1 cellular context compared by ENCODE assay signal in genomic region chr3:81716870-81717509, GRCh38.
A peak's percentile ranks its signal among the peaks of the same experiment; 100 is the strongest.
TF ChIP-seq lines count a peak whose summit lies in the region.

No MANE protein-coding gene starts in this region.

TF ChIP-seq in HepG2, 621 proteins besides CTCF, POLR2A, EP300 and RAD21 (continued from another document and continues in another):
- peak; percentile 55 for TF ChIP-seq ASH2L (IDR thresholded peaks at IDR 0.05; ENCODE audit: insufficient read length, low read depth, low read length)
- TF ChIP-seq ETV5 (CRISPR knock-in tag; IDR thresholded peaks at IDR 0.05; ENCODE audit: borderline replicate concordance): peak; percentile 56; the same call in 1 of the 2 replicates
- peak; percentile 81; the same call in 1 of the 2 replicates for TF ChIP-seq RCOR2 (CRISPR knock-in tag; IDR thresholded peaks at IDR 0.05)
- peak; percentile 56; the same call in 1 of the 2 replicates for TF ChIP-seq ZBTB21 (CRISPR knock-in tag; IDR thresholded peaks at IDR 0.05)
- TF ChIP-seq ARID3A (IDR thresholded peaks at IDR 0.05; ENCODE audit: low read depth, low read length): peak; percentile 70; the same call in 1 of the 2 replicates
- peak; percentile 94 for TF ChIP-seq SAP130 (CRISPR knock-in tag; IDR thresholded peaks at IDR 0.05; ENCODE audit: low read depth)
- TF ChIP-seq ZGPAT (CRISPR knock-in tag; IDR thresholded peaks at IDR 0.05): peak; percentile 93
- peak; percentile 72; the same call in 1 of the 2 replicates for TF ChIP-seq ZFP36L1 (CRISPR knock-in tag; IDR thresholded peaks at IDR 0.05)
- no peak for TF ChIP-seq ZNF777 (CRISPR knock-in tag; IDR thresholded peaks at IDR 0.05)
- TF ChIP-seq AHDC1 (CRISPR knock-in tag; IDR thresholded peaks at IDR 0.05; ENCODE audit: borderline replicate concordance): peak; percentile 95
- peak; percentile 89 for TF ChIP-seq NFIC (IDR thresholded peaks at IDR 0.05; ENCODE audit: low read length)
- TF ChIP-seq SP4 (CRISPR knock-in tag; IDR thresholded peaks at IDR 0.05): no peak
- peak; percentile 56; the same call in 1 of the 2 replicates for TF ChIP-seq ZNF281 (CRISPR knock-in tag; IDR thresholded peaks at IDR 0.05; ENCODE audit: borderline replicate concordance)
- TF ChIP-seq ELF1 (CRISPR knock-in tag; IDR thresholded peaks at IDR 0.05): peak; percentile 62; the same call in 1 of the 2 replicates
- TF ChIP-seq FOSL2 (CRISPR knock-in tag; IDR thresholded peaks at IDR 0.05): peak; percentile 82
- TF ChIP-seq MIER3 (CRISPR knock-in tag; IDR thresholded peaks at IDR 0.05; ENCODE audit: borderline replicate concordance): peak; percentile 90; the same call in 1 of the 2 replicates
- peak; percentile 91 for TF ChIP-seq ZNF331 (CRISPR knock-in tag; IDR thresholded peaks at IDR 0.05)
- TF ChIP-seq ZNF264 (CRISPR knock-in tag; IDR thresholded peaks at IDR 0.05): peak; percentile 56; the same call in 1 of the 2 replicates
- TF ChIP-seq ZNF710 (CRISPR knock-in tag; IDR thresholded peaks at IDR 0.05; ENCODE audit: borderline replicate concordance): peak; percentile 84
- 0 out of 2 replicates have a peak, but pooled peaks have one; percentile 39 for TF ChIP-seq ZNF580 (CRISPR knock-in tag; IDR thresholded peaks at IDR 0.05; ENCODE audit: borderline replicate concordance, low read depth)
- TF ChIP-seq ZNF552 (CRISPR knock-in tag; IDR thresholded peaks at IDR 0.05; ENCODE audit: borderline replicate concordance): no peak
- peak; percentile 65; the same call in 1 of the 2 replicates for TF ChIP-seq ARID4A (CRISPR knock-in tag; IDR thresholded peaks at IDR 0.05; ENCODE audit: borderline replicate concordance)
- peak; percentile 97 for TF ChIP-seq THRA (CRISPR knock-in tag; IDR thresholded peaks at IDR 0.05; ENCODE audit: borderline replicate concordance)
- TF ChIP-seq FOXA3 (CRISPR knock-in tag; IDR thresholded peaks at IDR 0.05): peak; percentile 97
- no peak for TF ChIP-seq E2F2 (CRISPR knock-in tag; IDR thresholded peaks at IDR 0.05; ENCODE audit: borderline replicate concordance)
- peak; percentile 91 for TF ChIP-seq HDAC1 (CRISPR knock-in tag; IDR thresholded peaks at IDR 0.05)
- peak; percentile 84 for TF ChIP-seq ISL2 (CRISPR knock-in tag; IDR thresholded peaks at IDR 0.05)
- peak; percentile 83; the same call in 1 of the 2 replicates for TF ChIP-seq KDM3A (CRISPR knock-in tag; IDR thresholded peaks at IDR 0.05; ENCODE audit: low read depth)
- TF ChIP-seq ZNF781 (CRISPR knock-in tag; IDR thresholded peaks at IDR 0.05; ENCODE audit: borderline replicate concordance, not compliant biosample characterization): no peak
- TF ChIP-seq POGZ (CRISPR knock-in tag; IDR thresholded peaks at IDR 0.05): peak; percentile 95
- peak; percentile 88 for TF ChIP-seq MED1 (CRISPR knock-in tag; IDR thresholded peaks at IDR 0.05)
